8 cellular contexts compared by ENCODE assay signal in the genomic region with DNA sequence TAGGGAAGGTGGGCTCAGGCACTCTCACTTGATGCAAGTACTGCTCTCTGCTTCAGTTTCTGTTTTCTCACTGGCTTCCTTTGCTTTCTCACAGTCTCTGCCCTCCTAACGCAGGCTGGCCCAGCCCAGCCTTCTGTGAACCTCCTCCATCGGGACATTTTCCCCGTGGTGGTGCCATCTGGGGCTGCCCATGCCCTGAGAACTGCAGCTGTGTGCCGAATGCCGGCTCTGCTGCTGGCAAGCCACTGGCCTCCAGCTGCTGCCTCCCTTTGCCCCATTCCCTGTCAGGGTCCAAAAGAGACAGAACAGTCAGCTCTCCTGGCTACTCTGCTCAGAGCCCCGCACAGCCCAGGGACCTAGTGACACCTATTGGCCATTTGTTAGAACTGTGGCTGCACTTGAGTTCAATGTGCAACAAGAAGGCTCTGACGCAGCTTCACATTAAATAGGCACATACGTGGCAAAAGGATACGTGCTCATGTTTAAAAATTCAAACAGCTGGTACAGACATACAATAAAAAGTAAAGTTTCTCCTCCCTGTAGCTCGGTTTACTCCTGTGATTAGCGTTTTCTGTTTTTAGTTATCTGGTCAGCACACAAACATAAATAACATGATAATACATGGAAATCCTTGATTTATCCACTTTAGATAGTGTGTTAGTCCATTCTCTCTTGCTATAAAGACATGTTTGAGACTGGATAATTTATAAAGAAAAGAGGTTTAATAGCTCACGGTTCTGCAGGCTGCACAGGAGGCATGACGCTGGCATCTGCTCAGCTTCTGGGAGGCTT. TPM values are rescaled to one million over a fixed set of nuclear protein-coding genes. Genes with fewer than 3 reads are reported as not detected.
DNase-seq lines count a peak whose midpoint lies in the region; ATAC-seq, FAIRE-seq and TF ChIP-seq lines count a peak whose summit lies in the region.

No MANE protein-coding gene starts in this region.

- no peaks in the 10 kb centered on the region for H3K79me2 ChIP-seq in H1 (ENCODE audit: control insufficient read depth in 1 of 2, insufficient read depth in 2 of 2, low read length in 2 of 2)

- no peak overlapping the region for H3K56ac ChIP-seq in H1 (replicated peaks; ENCODE audit: insufficient read length, low read depth, low read length)

- no peak overlapping the region for H2BK15ac ChIP-seq in H1 (ENCODE audit: low read length)

- no peaks in the 10 kb centered on the region for H3K36me3 Mint-ChIP-seq in activated T-cell treated with anti-CD3 and anti-CD28 coated beads, Interleukin-2, amount 50 U/mL, for 4 hours (ENCODE audit: insufficient read depth)
- H3K36me3 Mint-ChIP-seq in activated T-cell treated with anti-CD3 and anti-CD28 coated beads, Interleukin-2, amount 50 U/mL, for 24 hours (ENCODE audit: low read depth): no peaks in the 10 kb centered on the region
- no peaks in the 10 kb centered on the region for H3K36me3 Mint-ChIP-seq in mesothelial cell of epicardium

- H3K4me3 ChIP-seq in H1 (ENCODE audit: extremely low read depth in 1 of 4, insufficient read depth in 2 of 4, low read depth in 3 of 4, low read length in 4 of 4) (no peak overlapping the region), upper lobe of right lung (no peak overlapping the region)

- no peak overlapping the region for H2BK5ac ChIP-seq in H1 (ENCODE audit: low read depth, low read length)

- peak; percentile 48 to 55 for ATAC-seq in activated T-cell treated with anti-CD3 and anti-CD28 coated beads, Interleukin-2, amount 50 U/mL, for 4 hours
- ATAC-seq in GM21619 (IDR thresholded peaks at IDR 0.05; ENCODE audit: unreplicated experiment) (peak; percentile 84), upper lobe of right lung (peak; percentile 93)

- no peak overlapping the region for H2AK5ac ChIP-seq in H1 (ENCODE audit: low read depth, low read length)

- H3K79me1 ChIP-seq in H1 (ENCODE audit: low read depth, low read length): no peaks in the 10 kb centered on the region

- no peak overlapping the region for H2BK12ac ChIP-seq in H1 (ENCODE audit: low read depth, low read length)

- no peak overlapping the region for H2BK20ac ChIP-seq in H1 (ENCODE audit: low read length)

- POLR2A ChIA-PET in H1 (lab: Charles Lee; ENCODE audit: partially characterized antibody): no interaction called here

- H3K27me3 Mint-ChIP-seq in activated T-cell treated with anti-CD3 and anti-CD28 coated beads, Interleukin-2, amount 50 U/mL, for 4 hours (ENCODE audit: low read depth): peaks cover 14% of the 10 kb centered on the region
- peaks cover 15% of the 10 kb centered on the region for H3K27me3 Mint-ChIP-seq in activated T-cell treated with anti-CD3 and anti-CD28 coated beads, Interleukin-2, amount 50 U/mL, for 24 hours
- H3K27me3 Mint-ChIP-seq in mesothelial cell of epicardium (ENCODE audit: low read depth): peaks cover 10% of the 10 kb centered on the region

- TF ChIP-seq RAD21 in Ishikawa (IDR thresholded peaks at IDR 0.05; ENCODE audit: low read depth) (peak; percentile 50), H1 (IDR thresholded peaks at IDR 0.05 in 1 of 2, conservative IDR thresholded peaks at IDR 0.05 in 1 of 2; ENCODE audit: low read depth in 2 of 2, low read length in 2 of 2) (peak; percentile 79 to 86)

- H3K4ac ChIP-seq in H1 (replicated peaks; ENCODE audit: insufficient read length, low read depth, low read length): no peak overlapping the region

- H3K4me3 Mint-ChIP-seq in activated T-cell treated with anti-CD3 and anti-CD28 coated beads, Interleukin-2, amount 50 U/mL, for 4 hours: no peak overlapping the region
- no peak overlapping the region for H3K4me3 Mint-ChIP-seq in activated T-cell treated with anti-CD3 and anti-CD28 coated beads, Interleukin-2, amount 50 U/mL, for 24 hours
- no peak overlapping the region for H3K4me3 Mint-ChIP-seq in mesothelial cell of epicardium

- no peaks in the 10 kb centered on the region for H3K9me3 ChIP-seq in H1 (ENCODE audit: insufficient read depth in 2 of 2, low read depth in 1 of 2, low read length in 1 of 2)
- no peaks in the 10 kb centered on the region for H3K9me3 ChIP-seq in upper lobe of right lung

- 53% methylated on average over 13 of the region's 13 CpGs; no CpG with 5 or more reads in 1 of the 2 experiments for WGBS in H1 (ENCODE audit: extremely low coverage in 1 of 2, insufficient coverage in 1 of 2, insufficient read length in 1 of 2, insufficient replicate concordance in 2 of 2, low coverage in 1 of 2, low lambda C conversion rate in 2 of 2, missing lambda C conversion rate in 1 of 2), 2 experiments

- peak; percentile 36 for FAIRE-seq in H1 (lab: Jason Lieb, UNC)

- 0 out of 2 replicates have a peak overlapping the region, but pooled peaks have one; percentile 10 for H2AFZ ChIP-seq in H1 (ENCODE audit: low read length)

- TF ChIP-seq CTCF in H1 (IDR thresholded peaks at IDR 0.05; ENCODE audit: control extremely low read depth in 1 of 3, insufficient read depth in 1 of 3, low read depth in 1 of 3, low read length in 3 of 3) (peak; percentile 68 to 91 (median 88)), mesothelial cell of epicardium (IDR thresholded peaks at IDR 0.05; ENCODE audit: unreplicated experiment) (peak; percentile 55), upper lobe of right lung (IDR thresholded peaks at IDR 0.05) (peak; percentile 75)

- TF ChIP-seq POLR2A in H1 (IDR thresholded peaks at IDR 0.05; ENCODE audit: control extremely low read depth in 1 of 2, low read depth in 2 of 2, low read length in 2 of 2): no peak

- H4K8ac ChIP-seq in H1 (ENCODE audit: extremely low read depth, insufficient read depth, low read length): no peak overlapping the region

- no peaks in the 10 kb centered on the region for H3K36me3 ChIP-seq in H1 (ENCODE audit: control insufficient read depth in 2 of 4, insufficient read depth in 4 of 4, low read length in 3 of 4)
- H3K36me3 ChIP-seq in upper lobe of right lung: no peaks in the 10 kb centered on the region

- no peak overlapping the region for H3K9ac ChIP-seq in H1 (replicated peaks in 1 of 4; ENCODE audit: extremely low read depth in 1 of 4, low read depth in 3 of 4, low read length in 3 of 4)

- no peaks in the 10 kb centered on the region for H3K4me1 ChIP-seq in H1 (replicated peaks in 1 of 4; ENCODE audit: control insufficient read depth in 3 of 4, insufficient read depth in 4 of 4, low read length in 3 of 4)
- no peaks in the 10 kb centered on the region for H3K4me1 ChIP-seq in upper lobe of right lung

- H3K4me2 ChIP-seq in H1 (ENCODE audit: insufficient read depth in 1 of 2, low read depth in 2 of 2, low read length in 2 of 2): no peak overlapping the region

- H3K27me3 ChIP-seq in H1 (replicated peaks in 1 of 4; ENCODE audit: control insufficient read depth in 3 of 4, extremely low read depth in 1 of 4, insufficient read depth in 3 of 4, low read length in 3 of 4) (no peaks in the 10 kb centered on the region), upper lobe of right lung (no peaks in the 10 kb centered on the region)

- H3K18ac ChIP-seq in H1 (ENCODE audit: extremely low read depth, low read length): no peak overlapping the region

- H4K20me1 ChIP-seq in H1 (replicated peaks in 1 of 2; ENCODE audit: control insufficient read depth in 1 of 2, insufficient read depth in 2 of 2, low read length in 2 of 2): no peaks in the 10 kb centered on the region

- CTCF ChIA-PET in H1 (lab: Charles Lee; ENCODE audit: partially characterized antibody): interaction anchor here (0.5 to 3.4 kb wide), 39 partner anchors 10 to 332 kb away, joined by 3 to 33 read pairs (median 4); no protein-coding TSS in a partner anchor

- H3K4me1 Mint-ChIP-seq in activated T-cell treated with anti-CD3 and anti-CD28 coated beads, Interleukin-2, amount 50 U/mL, for 4 hours (ENCODE audit: low read depth): no peaks in the 10 kb centered on the region
- H3K4me1 Mint-ChIP-seq in activated T-cell treated with anti-CD3 and anti-CD28 coated beads, Interleukin-2, amount 50 U/mL, for 24 hours (ENCODE audit: low read depth): no peaks in the 10 kb centered on the region
- H3K4me1 Mint-ChIP-seq in mesothelial cell of epicardium: peaks cover 2% of the 10 kb centered on the region

- no peak overlapping the region for H3K23ac ChIP-seq in H1 (ENCODE audit: insufficient read length)

- H3K27ac ChIP-seq in H1 (ENCODE audit: low read depth, low read length) (no peak overlapping the region), upper lobe of right lung (no peak overlapping the region)

- H2BK120ac ChIP-seq in H1 (replicated peaks; ENCODE audit: low read depth, low read length): no peak overlapping the region

- TF ChIP-seq EP300 in Ishikawa (IDR thresholded peaks at IDR 0.05; ENCODE audit: borderline replicate concordance) (no peak), H1 (IDR thresholded peaks at IDR 0.05; ENCODE audit: borderline replicate concordance in 1 of 2, low read depth in 2 of 2, low read length in 2 of 2) (no peak)

- DNase-seq in activated T-cell treated with anti-CD3 and anti-CD28 coated beads, Interleukin-2, amount 50 U/mL, for 4 hours: no peak
- DNase-seq in activated T-cell treated with anti-CD3 and anti-CD28 coated beads, Interleukin-2, amount 50 U/mL, for 24 hours: no peak
- DNase-seq in SHP77 treated with DMSO at 0.1 percent for 48 hours (lab: John Stamatoyannopoulos, UW): peak; percentile 36
- peak; percentile 34 to 64 for DNase-seq in H1 (ENCODE audit: low read depth in 1 of 2, low spot score in 2 of 2)
- peak in 1 of 2 experiments; percentile 52 for DNase-seq in mesothelial cell of epicardium (ENCODE audit: low spot score in 2 of 2, unreplicated experiment in 2 of 2)
- DNase-seq in upper lobe of right lung: peak; percentile 66

- no peaks in the 10 kb centered on the region for H3K9me3 Mint-ChIP-seq in activated T-cell treated with anti-CD3 and anti-CD28 coated beads, Interleukin-2, amount 50 U/mL, for 4 hours
- H3K9me3 Mint-ChIP-seq in activated T-cell treated with anti-CD3 and anti-CD28 coated beads, Interleukin-2, amount 50 U/mL, for 24 hours: no peaks in the 10 kb centered on the region
- peaks cover 7% of the 10 kb centered on the region for H3K9me3 Mint-ChIP-seq in mesothelial cell of epicardium

- H3K14ac ChIP-seq in H1 (ENCODE audit: insufficient read length): no peak overlapping the region

- no peak overlapping the region for H3K27ac Mint-ChIP-seq in activated T-cell treated with anti-CD3 and anti-CD28 coated beads, Interleukin-2, amount 50 U/mL, for 24 hours
- no peak overlapping the region for H3K27ac Mint-ChIP-seq in mesothelial cell of epicardium

- intact Hi-C loops in upper lobe of right lung (cut with DNase I): no loop called here

- no peak overlapping the region for H4K91ac ChIP-seq in H1 (replicated peaks; ENCODE audit: insufficient read length, low read length)

- no peak overlapping the region for H4K5ac ChIP-seq in H1 (ENCODE audit: insufficient read length, low read depth, low read length)

- no peaks in the 10 kb centered on the region for H3K23me2 ChIP-seq in H1 (ENCODE audit: low read depth, low read length)

RNA-seq across cellular contexts. Expression of gene FCRL5, which starts 46.6 kb away (rescaled TPM):
- total RNA-seq in activated T-cell treated with anti-CD3 and anti-CD28 coated beads, Interleukin-2, amount 50 U/mL, for 4 hours: not detected
- 1.0 and 1.1 TPM in 2 replicates for total RNA-seq in H1 (2021; fragmentation: NEBNext Ultra II Directional; extraction: Animal tissue kit (Norgen Biotek cat#: 25700))
- 2.1 and 2.6 TPM in 2 replicates for polyA plus RNA-seq in H1 (2011; rRNA removed)
- polyA plus RNA-seq in H1 (2011; cell fraction: cytosol; rRNA removed): 2.3 TPM
- polyA plus RNA-seq in H1 (2011; cell fraction: nucleus; rRNA removed): 5.3 TPM
- 1.7 to 2.1 TPM (median 1.9 TPM) in 4 replicates for polyA plus RNA-seq in H1 (2012, experiment 1 of 2)
- polyA plus RNA-seq in H1 (2012, experiment 2 of 2): 1.3 TPM
- polyA plus RNA-seq in H1 (2013, experiment 1 of 2): 1.6 TPM
- 1.5 TPM for polyA plus RNA-seq in H1 (2013, experiment 2 of 2)
- 2.9 and 6.2 TPM in 2 replicates for polyA minus RNA-seq in H1 (2011; rRNA and poly(A)+ RNA removed)
- polyA minus RNA-seq in H1 (2011; cell fraction: cytosol; rRNA and poly(A)+ RNA removed): 1.0 TPM
- polyA minus RNA-seq in H1 (2011; cell fraction: nucleus; rRNA and poly(A)+ RNA removed): 2.0 TPM
- total RNA-seq in mesothelial cell of epicardium (not detected in 3 replicates), upper lobe of right lung (0.93 TPM)

Comparison
In these comparisons a context has a peak if more than half of its experiments do, and no peak if none do; other contexts are left out.
1. DNase-seq: peak in SHP77 treated with DMSO at 0.1 percent for 48 hours (single experiment), H1 (2 of 2) and upper lobe of right lung (single experiment); none in activated T-cell treated with anti-CD3 and anti-CD28 coated beads, Interleukin-2, amount 50 U/mL, for 4 hours (single experiment) and activated T-cell treated with anti-CD3 and anti-CD28 coated beads, Interleukin-2, amount 50 U/mL, for 24 hours (single experiment).
2. Peak in every context shown above with its lines, with median percentiles within 50 percentile points of each other: ATAC-seq and CTCF ChIP-seq.